Comparison of ENCODE assay signal across 16 cellular contexts in the genomic region with DNA sequence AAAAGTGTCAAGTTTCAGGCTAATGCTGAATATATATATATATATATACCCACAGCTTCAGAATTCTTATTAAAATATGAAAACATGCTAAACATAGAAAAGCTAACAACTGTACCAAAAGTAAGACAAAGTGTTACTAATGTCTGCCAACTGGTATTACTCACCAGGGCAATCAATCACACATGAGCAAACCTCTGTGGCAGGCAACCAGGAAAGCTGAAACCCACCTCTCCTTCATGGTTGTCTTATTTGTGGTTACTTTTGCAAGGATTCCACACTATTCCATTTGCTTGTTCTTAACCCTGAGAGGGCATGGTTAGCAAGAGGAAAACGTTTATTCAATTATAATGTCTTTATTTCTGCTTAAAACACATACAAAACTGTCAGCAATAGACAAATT.
DNase-seq lines count a peak whose midpoint lies in the region; ATAC-seq, FAIRE-seq and TF ChIP-seq lines count a peak whose summit lies in the region.
"Had no signal": no experiment of that assay in that cellular context is flagged by ENCODE, and none has a peak within 500 bp of the region (broad histone marks: within the 10 kb centered on the region; RNA-seq: fewer than 3 reads in every experiment).

No MANE protein-coding gene starts in this region.

- no peaks in the 10 kb centered on the region for H3K79me2 ChIP-seq in PC-3 (ENCODE audit: low read length)
- no peaks in the 10 kb centered on the region for H3K79me2 ChIP-seq in endothelial cell of umbilical vein (ENCODE audit: control insufficient read depth, insufficient read depth, low read length)
- H3K79me2 ChIP-seq: parathyroid adenoma had no signal

- H3K4me2 ChIP-seq in PC-3 (ENCODE audit: low read length) = peak overlapping the region; percentile 39
- no peak overlapping the region for H3K4me2 ChIP-seq in endothelial cell of umbilical vein (ENCODE audit: insufficient read depth, low read length)

- no peak for TF ChIP-seq POLR2A in endothelial cell of umbilical vein (IDR thresholded peaks at IDR 0.05; ENCODE audit: low read depth, low read length)

- no peaks in the 10 kb centered on the region for H3K9me2 ChIP-seq in PC-3 (replicated peaks; ENCODE audit: low read length)

- H3K27ac ChIP-seq in PC-3 (ENCODE audit: low read length) (peak overlapping the region; percentile 42), endothelial cell of umbilical vein (ENCODE audit: insufficient read depth, low read depth, low read length) (no peak overlapping the region)
- H3K27ac ChIP-seq: HL-60, parathyroid adenoma, stomach had no signal

- POLR2A ChIA-PET in PC-3 (lab: Charles Lee; ENCODE audit: unreplicated experiment) (interaction anchor here (0.6 kb wide), 1 partner anchor 129 kb away, joined by 4 read pairs; no protein-coding TSS in a partner anchor), endothelial cell of umbilical vein (lab: Charles Lee) (no interaction called here)

- peak; percentile 92 for ATAC-seq in PC-3
- no peak for ATAC-seq in HG03378 (IDR thresholded peaks at IDR 0.05; ENCODE audit: unreplicated experiment)

- DNase-seq in GM03348 (ENCODE audit: low spot score) (peak; percentile 59), PC-3 (peak; percentile 93), endothelial cell of umbilical vein (ENCODE audit: low read depth, low spot score) (peak; percentile 86), pulmonary artery endothelial cell (ENCODE audit: low read depth, low spot score) (peak; percentile 39), hypothalamus (lab: John Stamatoyannopoulos, UW) (no peak), D721Med (ENCODE audit: insufficient read length, low spot score) (no peak), occipital lobe (lab: John Stamatoyannopoulos, UW) (no peak)
- DNase-seq: activated CD4-positive, alpha-beta T cell treated with anti-CD3 and anti-CD28 coated beads, Interleukin-2, amount 10 ng/mL, durations not matched to agents 7 days and 5 days; DMS53; NCI-H1048; NCI-H82; stimulated activated CD4-positive, alpha-beta T cell treated with anti-CD3 and anti-CD28 coated beads, Interleukin-4, amount 100 ng/mL, for 1 hour; stomach had no signal

- TF ChIP-seq CTCF in PC-3 (conservative IDR thresholded peaks at IDR 0.05; ENCODE audit: low read depth, low read length) (no peak), endothelial cell of umbilical vein (IDR thresholded peaks at IDR 0.05; ENCODE audit: extremely low read depth in 1 of 2, insufficient read depth in 1 of 2, low read depth in 1 of 2, low read length in 2 of 2) (no peak), D721Med (IDR thresholded peaks at IDR 0.05; ENCODE audit: insufficient read depth, missing control alignments) (no peak)

- no peaks in the 10 kb centered on the region for H3K9me1 ChIP-seq in endothelial cell of umbilical vein (replicated peaks; ENCODE audit: control insufficient read depth, extremely low read depth, insufficient read depth, low read length)

- H2AFZ ChIP-seq in PC-3 (ENCODE audit: low read length) (no peak overlapping the region), endothelial cell of umbilical vein (ENCODE audit: low read depth, low read length) (no peak overlapping the region)
- H2AFZ ChIP-seq: parathyroid adenoma had no signal

- H3K9me3 ChIP-seq in PC-3 (ENCODE audit: low read length) (no peaks in the 10 kb centered on the region), endothelial cell of umbilical vein (replicated peaks; ENCODE audit: control insufficient read depth, insufficient read depth, low read length) (no peaks in the 10 kb centered on the region)
- H3K9me3 ChIP-seq: stomach had no signal

- no peaks in the 10 kb centered on the region for H3F3A ChIP-seq in PC-3 (ENCODE audit: low read length, unreplicated experiment)

- H3K27me3 ChIP-seq in PC-3 (ENCODE audit: low read length) (no peaks in the 10 kb centered on the region), endothelial cell of umbilical vein (ENCODE audit: control insufficient read depth in 2 of 2, insufficient read depth in 2 of 2, low read length in 2 of 2) (no peaks in the 10 kb centered on the region)
- H3K27me3 ChIP-seq: stomach had no signal

- peak; percentile 49 for FAIRE-seq in endothelial cell of umbilical vein (lab: Jason Lieb, UNC)
- FAIRE-seq in D721Med (lab: Jason Lieb, UNC) = no peak

- CTCF ChIA-PET in PC-3 (lab: Charles Lee) = interaction anchor here (0.7 to 1.2 kb wide), 2 partner anchors 108 to 140 kb away, joined by 4 to 7 read pairs; no protein-coding TSS in a partner anchor
- CTCF ChIA-PET in endothelial cell of umbilical vein (lab: Charles Lee) = interaction anchor here (1.2 to 2.1 kb wide), 2 partner anchors 108 to 181 kb away, joined by 3 to 7 read pairs; no protein-coding TSS in a partner anchor

- H3K36me3 ChIP-seq in PC-3 (ENCODE audit: low read depth, low read length) (no peaks in the 10 kb centered on the region), endothelial cell of umbilical vein (ENCODE audit: control insufficient read depth in 2 of 2, extremely low read depth in 1 of 2, insufficient read depth in 2 of 2, low read length in 2 of 2) (no peaks in the 10 kb centered on the region)
- H3K36me3 ChIP-seq: stomach had no signal

- intact Hi-C loops in PC-3 (cut with micrococcal nuclease) = no loop called here
- intact Hi-C loops in endothelial cell of umbilical vein (cut with micrococcal nuclease) = no loop called here

- peaks cover 21% of the 10 kb centered on the region for H3K4me1 ChIP-seq in PC-3 (ENCODE audit: insufficient read depth, low read length)
- H3K4me1 ChIP-seq in endothelial cell of umbilical vein (ENCODE audit: control insufficient read depth, extremely low read depth, insufficient read depth, low read length) = peaks cover 20% of the 10 kb centered on the region
- H3K4me1 ChIP-seq: parathyroid adenoma, stomach had no signal

- no peak overlapping the region for H3K9ac ChIP-seq in PC-3 (ENCODE audit: low read length)
- no peak overlapping the region for H3K9ac ChIP-seq in endothelial cell of umbilical vein (replicated peaks; ENCODE audit: extremely low read depth, insufficient read depth, low read length)
- H3K9ac ChIP-seq: parathyroid adenoma had no signal

- H4K20me1 ChIP-seq in PC-3 (ENCODE audit: low read length) = no peaks in the 10 kb centered on the region
- H4K20me1 ChIP-seq in endothelial cell of umbilical vein (replicated peaks; ENCODE audit: control insufficient read depth, extremely low read depth, insufficient read depth, low read length) = no peaks in the 10 kb centered on the region

- no peak overlapping the region for H3K4me3 ChIP-seq in PC-3 (ENCODE audit: low read length)
- no peak overlapping the region for H3K4me3 ChIP-seq in endothelial cell of umbilical vein (replicated peaks in 1 of 3; ENCODE audit: insufficient read depth in 1 of 3, low read depth in 1 of 3, low read length in 3 of 3)
- H3K4me3 ChIP-seq: stomach had no signal

- dilution Hi-C loops in endothelial cell of umbilical vein (cut with MboI; ENCODE audit: extremely low pct_ligation_motif_present, low sequenced_read_pairs) = no loop called here

- BruUV-seq in PC-3 (replicated peaks; lab: Mats Ljungman, UMichigan) = no TSS peak
- BruUV-seq in endothelial cell of umbilical vein (replicated peaks; lab: Mats Ljungman, UMichigan) = no TSS peak

TF ChIP-seq in endothelial cell of umbilical vein, 7 proteins besides CTCF, POLR2A, EP300 and RAD21:
- TF ChIP-seq, protein P1, sequence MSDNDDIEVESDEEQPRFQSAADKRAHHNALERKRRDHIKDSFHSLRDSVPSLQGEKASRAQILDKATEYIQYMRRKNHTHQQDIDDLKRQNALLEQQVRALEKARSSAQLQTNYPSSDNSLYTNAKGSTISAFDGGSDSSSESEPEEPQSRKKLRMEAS (IDR thresholded peaks at IDR 0.05; ENCODE audit: insufficient read depth, insufficient read length) = no peak
- TF ChIP-seq EZH2 (IDR thresholded peaks at IDR 0.05; ENCODE audit: borderline replicate concordance, low read depth, low read length, severe bottlenecking) (no peak), JUN (IDR thresholded peaks at IDR 0.05; ENCODE audit: borderline replicate concordance, insufficient read depth, insufficient read length, low read depth) (peak; percentile 56), FOS (IDR thresholded peaks at IDR 0.05; ENCODE audit: borderline replicate concordance, insufficient read depth, low read length) (peak; percentile 83), GATA2 (IDR thresholded peaks at IDR 0.05; ENCODE audit: insufficient read depth, insufficient read length, low read depth, low read length) (no peak), MYC (IDR thresholded peaks at IDR 0.05; ENCODE audit: low read depth, low read length) (no peak), POLR2AphosphoS5 (IDR thresholded peaks at IDR 0.05; ENCODE audit: insufficient read depth, low read depth, low read length) (peak; percentile 42)
TF ChIP-seq in endothelial cell of umbilical vein: peak in this region for 3.

Comparison
In these comparisons a context has a peak if more than half of its experiments do, and no peak if none do; other contexts are left out.
1. DNase-seq: peak in GM03348 (single experiment), PC-3 (single experiment), endothelial cell of umbilical vein (single experiment) and pulmonary artery endothelial cell (single experiment); none in hypothalamus (0 of 51), D721Med (single experiment) and occipital lobe (single experiment).